23 cellular contexts compared by ENCODE assay signal in genomic region chr11:38425578-38425977, GRCh38.
"Had no signal": no experiment of that assay in that cellular context is flagged by ENCODE, and none has a peak within 500 bp of the region (broad histone marks: within the 10 kb centered on the region; RNA-seq: fewer than 3 reads in every experiment).

No MANE protein-coding gene starts in this region.

- H3K27ac ChIP-seq: colonic mucosa, epithelial cell of prostate, esophagus squamous epithelium, gastrocnemius medialis, heart right ventricle, left lung, lower lobe of right lung had no signal

- H3K27me3 ChIP-seq: colonic mucosa, esophagus squamous epithelium, gastrocnemius medialis, heart right ventricle, left lung had no signal

- DNase-seq: colonic mucosa; cortex of kidney; effector CD8-positive, alpha-beta T cell; effector memory CD8-positive, alpha-beta T cell; endodermal cell; erythroblast; esophagus squamous epithelium; foreskin fibroblast; foreskin melanocyte; gastrocnemius medialis; glutamatergic neuron; head of caudate nucleus; heart right ventricle; hippocampal formation; left cardiac atrium; left lung; left ventricle myocardium superior; lower lobe of right lung; mesenchymal stem cell; midbrain had no signal

- H3K4me3 ChIP-seq: colonic mucosa, esophagus squamous epithelium, gastrocnemius medialis, heart right ventricle, left lung, lower lobe of right lung had no signal

- H3K9me3 ChIP-seq: colonic mucosa, esophagus squamous epithelium, gastrocnemius medialis, left lung, lower lobe of right lung had no signal

- H3K4me1 ChIP-seq: colonic mucosa, esophagus squamous epithelium, gastrocnemius medialis, heart right ventricle, left lung, lower lobe of right lung had no signal

- H3K36me3 ChIP-seq: colonic mucosa, esophagus squamous epithelium, gastrocnemius medialis, heart right ventricle, left lung, lower lobe of right lung had no signal

- H3K27ac Mint-ChIP-seq: dendritic cell treated with granulocyte-macrophage colony-stimulating factor and Interleukin-4, amounts not matched to agents 40 ng/mL and 50 ng/mL, for 4 days; effector memory CD8-positive, alpha-beta T cell; endodermal cell had no signal

- H3K9me3 Mint-ChIP-seq: endodermal cell had no signal

- ATAC-seq: effector memory CD8-positive, alpha-beta T cell; esophagus mucosa; gastrocnemius medialis; heart right ventricle; left cardiac atrium; left lung; left ventricle myocardium superior; lower lobe of right lung had no signal

- H3K4me3 Mint-ChIP-seq: dendritic cell treated with granulocyte-macrophage colony-stimulating factor and Interleukin-4, amounts not matched to agents 40 ng/mL and 50 ng/mL, for 4 days; effector memory CD8-positive, alpha-beta T cell; endodermal cell had no signal

- H3K27me3 Mint-ChIP-seq: dendritic cell treated with granulocyte-macrophage colony-stimulating factor and Interleukin-4, amounts not matched to agents 40 ng/mL and 50 ng/mL, for 4 days; effector memory CD8-positive, alpha-beta T cell had no signal
